ENCODE assay signal across 11 cellular contexts in genomic region chr14:52923902-52924575, GRCh38. TPM values are rescaled to one million over a fixed set of nuclear protein-coding genes. Genes with fewer than 3 reads are reported as not detected.
DNase-seq lines count a peak whose midpoint lies in the region; ATAC-seq and TF ChIP-seq lines count a peak whose summit lies in the region.
"Had no signal": no experiment of that assay in that cellular context is flagged by ENCODE, and none has a peak within 500 bp of the region (broad histone marks: within the 10 kb centered on the region; RNA-seq: fewer than 3 reads in every experiment).

No MANE protein-coding gene starts in this region.

- no peaks in the 10 kb centered on the region for H3K36me3 Mint-ChIP-seq in T-helper 2 cell treated with Interferon-gamma antibody and Interleukin-4, amounts not matched to agents 5 μg/mL and 100 μg/mL, for 36 hours (ENCODE audit: low read depth)
- no peaks in the 10 kb centered on the region for H3K36me3 Mint-ChIP-seq in naive thymus-derived CD8-positive, alpha-beta T cell

- H3K36me3 ChIP-seq in psoas muscle (ENCODE audit: insufficient read depth in 1 of 2, low read depth in 1 of 2), result no peaks in the 10 kb centered on the region

- H3K9me3 ChIP-seq in psoas muscle, result no peaks in the 10 kb centered on the region
- H3K9me3 ChIP-seq: SJSA1 had no signal

- peaks cover 79% of the 10 kb centered on the region for H3K4me1 ChIP-seq in psoas muscle

- intact Hi-C loops in psoas muscle (cut with DNase I), result loop anchor here in 1 of 2 donors (5.0 kb wide), 1 partner anchor 33 kb away; no protein-coding TSS in a partner anchor

- POLR2A ChIA-PET in naive thymus-derived CD8-positive, alpha-beta T cell (lab: Charles Lee), result no interaction called here

- no peak overlapping the region for H3K4me3 Mint-ChIP-seq in T-helper 2 cell treated with Interferon-gamma antibody and Interleukin-4, amounts not matched to agents 5 μg/mL and 100 μg/mL, for 36 hours
- H3K4me3 Mint-ChIP-seq in naive thymus-derived CD8-positive, alpha-beta T cell, result no peak overlapping the region
- H3K4me3 Mint-ChIP-seq: activated T-cell treated with anti-CD3 and anti-CD28 coated beads, Interleukin-2, amount 50 U/mL, for 4 hours had no signal

- H3K9me3 Mint-ChIP-seq in T-helper 2 cell treated with Interferon-gamma antibody and Interleukin-4, amounts not matched to agents 5 μg/mL and 100 μg/mL, for 36 hours, result no peaks in the 10 kb centered on the region
- no peaks in the 10 kb centered on the region for H3K9me3 Mint-ChIP-seq in naive thymus-derived CD8-positive, alpha-beta T cell
- H3K9me3 Mint-ChIP-seq: activated T-cell treated with anti-CD3 and anti-CD28 coated beads, Interleukin-2, amount 50 U/mL, for 4 hours had no signal

- H3K4me1 Mint-ChIP-seq in T-helper 2 cell treated with Interferon-gamma antibody and Interleukin-4, amounts not matched to agents 5 μg/mL and 100 μg/mL, for 36 hours (ENCODE audit: low read depth), result peaks cover 5% of the 10 kb centered on the region
- H3K4me1 Mint-ChIP-seq in naive thymus-derived CD8-positive, alpha-beta T cell, result peaks cover 3 to 14% (median 7%) of the 10 kb centered on the region in 4 donors

- TF ChIP-seq CTCF in epithelial cell of proximal tubule (conservative IDR thresholded peaks at IDR 0.05; ENCODE audit: low read depth, low read length) (peak; percentile 54), psoas muscle (IDR thresholded peaks at IDR 0.05) (peak; percentile 31)

- 40 to 87% (median 54%) methylated on average over 3 of the region's 3 CpGs for WGBS in psoas muscle, 3 donors

- H3K27ac ChIP-seq in psoas muscle, result peak overlapping the region; percentile 11
- H3K27ac ChIP-seq: SJSA1 had no signal

- peak; percentile 64 to 89 (median 81) for ATAC-seq in psoas muscle
- no peak for ATAC-seq in naive thymus-derived CD8-positive, alpha-beta T cell
- ATAC-seq: activated T-cell treated with anti-CD3 and anti-CD28 coated beads, Interleukin-2, amount 50 U/mL, for 4 hours had no signal

- no peak overlapping the region for H3K27ac Mint-ChIP-seq in T-helper 2 cell treated with Interferon-gamma antibody and Interleukin-4, amounts not matched to agents 5 μg/mL and 100 μg/mL, for 36 hours
- peak overlapping the region in 3 of 10 donors; percentile 10 to 71 (median 41) for H3K27ac Mint-ChIP-seq in naive thymus-derived CD8-positive, alpha-beta T cell

- peaks cover 7% of the 10 kb centered on the region for H3K27me3 Mint-ChIP-seq in T-helper 2 cell treated with Interferon-gamma antibody and Interleukin-4, amounts not matched to agents 5 μg/mL and 100 μg/mL, for 36 hours (ENCODE audit: low read depth)
- peaks cover 0 to 3% (median 1%) of the 10 kb centered on the region in 5 donors for H3K27me3 Mint-ChIP-seq in naive thymus-derived CD8-positive, alpha-beta T cell

- no peak overlapping the region for H3K4me3 ChIP-seq in epithelial cell of proximal tubule (ENCODE audit: low read depth, low read length)
- no peak overlapping the region for H3K4me3 ChIP-seq in psoas muscle
- H3K4me3 ChIP-seq: SJSA1 had no signal

- DNase-seq in NCI-H2171 treated with DMSO at 0.1 percent for 48 hours (lab: John Stamatoyannopoulos, UW) (peak; percentile 30), NCI-H2171 (lab: John Stamatoyannopoulos, UW) (no peak), M059J (ENCODE audit: low read depth) (peak; percentile 43), epithelial cell of proximal tubule (ENCODE audit: low read depth) (no peak), psoas muscle (no peak), NCI-H187 treated with DMSO at 0.1 percent for 48 hours (lab: John Stamatoyannopoulos, UW) (no peak)
- no peak for DNase-seq in T-helper 2 cell treated with Interferon-gamma antibody and Interleukin-4, amounts not matched to agents 5 μg/mL and 100 μg/mL, for 36 hours (ENCODE audit: low spot score)
- no peak for DNase-seq in naive thymus-derived CD8-positive, alpha-beta T cell
- DNase-seq: activated T-cell treated with anti-CD3 and anti-CD28 coated beads, Interleukin-2, amount 50 U/mL, for 4 hours; MV-4-11 had no signal

- no peaks in the 10 kb centered on the region for H3K27me3 ChIP-seq in psoas muscle (ENCODE audit: insufficient read depth in 3 of 3, low read length in 2 of 3)
- H3K27me3 ChIP-seq: SJSA1 had no signal

RNA-seq across cellular contexts. Expression of gene FERMT2, which starts 26.8 kb away (rescaled TPM):
- 64.2 and 80.1 TPM in 2 replicates for total RNA-seq in M059J (2014; rRNA removed; shearing (Covaris generic))
- total RNA-seq in epithelial cell of proximal tubule (58.5 and 60.1 TPM in 2 replicates), psoas muscle (100 to 1,000 TPM in 1 of 4 donors, 10 to 100 TPM in 3; 57.5 to 104 (median 78.9) TPM)
- 100 to 1,000 TPM in 1 of 3 donors, 10 to 100 TPM in 2; 36.6 to 219 (median 40.8) TPM for polyA plus RNA-seq in psoas muscle
- total RNA-seq in naive thymus-derived CD8-positive, alpha-beta T cell, result under 1 TPM; 0.27 to 0.52 TPM
- not detected for polyA plus RNA-seq in naive thymus-derived CD8-positive, alpha-beta T cell

Comparison
In these comparisons a context has a peak if more than half of its experiments do, and no peak if none do; other contexts are left out.
1. DNase-seq: peak in NCI-H2171 treated with DMSO at 0.1 percent for 48 hours (single experiment) and M059J (single experiment); none in NCI-H2171 (single experiment), epithelial cell of proximal tubule (single experiment), psoas muscle (0 of 2), T-helper 2 cell treated with Interferon-gamma antibody and Interleukin-4, amounts not matched to agents 5 μg/mL and 100 μg/mL, for 36 hours (single experiment), NCI-H187 treated with DMSO at 0.1 percent for 48 hours (single experiment) and naive thymus-derived CD8-positive, alpha-beta T cell (0 of 10).
2. ATAC-seq: peak in psoas muscle (4 of 4); none in naive thymus-derived CD8-positive, alpha-beta T cell (0 of 2).
3. RNA of gene FERMT2, which starts 26.8 kb away (total RNA-seq): 64.2 to 80.1 TPM in M059J, 57.5 to 104 TPM in psoas muscle and 58.5 to 60.1 TPM in epithelial cell of proximal tubule; 0.27 to 0.52 TPM in naive thymus-derived CD8-positive, alpha-beta T cell; every median in the first group is over 10 times any median in the second.